Comparison of ENCODE assay signal across 8 cellular contexts in the genomic region with DNA sequence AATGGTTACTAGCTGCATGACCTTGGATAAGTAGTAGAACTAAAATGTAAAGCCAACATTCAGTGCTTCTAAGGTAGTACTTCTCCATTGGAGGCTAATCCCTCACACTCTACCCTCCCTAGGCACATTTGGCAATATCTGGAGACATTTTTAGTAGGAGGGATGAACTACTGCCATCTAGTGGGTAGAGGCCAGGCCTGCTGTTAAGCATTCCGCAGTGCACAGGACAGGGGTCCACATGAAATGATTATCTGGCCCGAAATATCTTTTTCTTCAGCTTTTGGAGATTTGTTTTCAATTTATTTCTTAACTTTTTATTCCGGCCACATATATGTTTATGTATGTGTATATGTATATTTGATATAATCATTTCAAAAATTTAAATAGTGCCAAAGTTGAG. TPM values are rescaled to one million over a fixed set of nuclear protein-coding genes. Genes with fewer than 3 reads are reported as not detected.
DNase-seq lines count a peak whose midpoint lies in the region; ATAC-seq and TF ChIP-seq lines count a peak whose summit lies in the region.
"Had no signal": no experiment of that assay in that cellular context is flagged by ENCODE, and none has a peak within 500 bp of the region (broad histone marks: within the 10 kb centered on the region; RNA-seq: fewer than 3 reads in every experiment).

No MANE protein-coding gene starts in this region.

- intact Hi-C loops in ascending aorta (cut with DNase I), result loop anchor here (5.0 kb wide), 1 partner anchor 361 kb away; no protein-coding TSS in a partner anchor
- intact Hi-C loops in lower lobe of right lung (cut with DNase I), result no loop called here

- H2AFZ ChIP-seq in Karpas-422 (ENCODE audit: low read length), result no peak overlapping the region

- H3K27me3 ChIP-seq in Karpas-422 (ENCODE audit: low read length) (no peaks in the 10 kb centered on the region), ascending aorta (no peaks in the 10 kb centered on the region), lower lobe of right lung (ENCODE audit: low read depth) (no peaks in the 10 kb centered on the region)

- ATAC-seq in GM18858 (IDR thresholded peaks at IDR 0.05; ENCODE audit: unreplicated experiment), result peak; percentile 57
- ATAC-seq in lower lobe of right lung, result peak in 1 of 2 donors; percentile 61

- TF ChIP-seq CTCF in ascending aorta (IDR thresholded peaks at IDR 0.05) (peak in 2 of 3 experiments; percentile 30 to 47), lower lobe of right lung (IDR thresholded peaks at IDR 0.05) (peak; percentile 44)

- H3K27ac ChIP-seq in Karpas-422 (ENCODE audit: low read length), result no peak overlapping the region
- H3K27ac ChIP-seq in ascending aorta, result no peak overlapping the region
- no peak overlapping the region for H3K27ac ChIP-seq in lower lobe of right lung

- H3K9me3 ChIP-seq in Karpas-422 (ENCODE audit: low read length) (no peaks in the 10 kb centered on the region), ascending aorta (no peaks in the 10 kb centered on the region), lower lobe of right lung (no peaks in the 10 kb centered on the region)

- no peak overlapping the region for H3K4me3 ChIP-seq in Karpas-422 (ENCODE audit: low read length)
- no peak overlapping the region for H3K4me3 ChIP-seq in ascending aorta
- no peak overlapping the region for H3K4me3 ChIP-seq in lower lobe of right lung

- no peak overlapping the region for H3K4me2 ChIP-seq in Karpas-422 (ENCODE audit: low read depth, low read length, poor library complexity, severe bottlenecking)

- no peak overlapping the region for H3K9ac ChIP-seq in Karpas-422 (ENCODE audit: low read length)

- H3K79me2 ChIP-seq in Karpas-422 (ENCODE audit: low read length), result no peaks in the 10 kb centered on the region

- H3K36me3 ChIP-seq in Karpas-422 (ENCODE audit: insufficient read depth, low read length), result no peaks in the 10 kb centered on the region
- H3K36me3 ChIP-seq in ascending aorta, result no peaks in the 10 kb centered on the region
- H3K36me3 ChIP-seq in lower lobe of right lung, result no peaks in the 10 kb centered on the region

- DNase-seq in Karpas-422, result peak; percentile 69
- DNase-seq in ascending aorta (ENCODE audit: low spot score in 2 of 2), result no peak
- no peak for DNase-seq in lower lobe of right lung
- DNase-seq in NCI-H2107 (lab: John Stamatoyannopoulos, UW), result no peak
- no peak for DNase-seq in epidermal melanocyte (ENCODE audit: insufficient read length, low spot score)
- DNase-seq in NK-92 treated with Interleukin-12 subunit alpha and Interleukin-12 subunit beta, amount 100 ng/mL, for 24 hours (lab: John Stamatoyannopoulos, UW), result no peak

- H3K4me1 ChIP-seq in Karpas-422 (ENCODE audit: low read length), result no peaks in the 10 kb centered on the region
- H3K4me1 ChIP-seq in ascending aorta, result no peaks in the 10 kb centered on the region
- H3K4me1 ChIP-seq in lower lobe of right lung, result no peaks in the 10 kb centered on the region

- H4K20me1 ChIP-seq in Karpas-422 (ENCODE audit: insufficient read depth, low read depth, low read length), result no peaks in the 10 kb centered on the region

- H3K9me2 ChIP-seq in Karpas-422 (replicated peaks; ENCODE audit: insufficient read depth, low read length), result no peaks in the 10 kb centered on the region

RNA-seq across cellular contexts. Expression of a gene that starts 36.0 kb away (rescaled TPM):
- total RNA-seq in Karpas-422 (2014; rRNA removed; shearing (Covaris generic); ENCODE audit: low replicate concordance), result not detected in 2 replicates
- total RNA-seq in ascending aorta (not detected), lower lobe of right lung (not detected)
- total RNA-seq: T-helper 2 cell treated with Interferon-gamma antibody and Interleukin-4, amounts not matched to agents 100 ng/mL and 5 ng/mL, for 36 hours had no signal
